ENCODE assay signal across 8 cellular contexts in the genomic region with DNA sequence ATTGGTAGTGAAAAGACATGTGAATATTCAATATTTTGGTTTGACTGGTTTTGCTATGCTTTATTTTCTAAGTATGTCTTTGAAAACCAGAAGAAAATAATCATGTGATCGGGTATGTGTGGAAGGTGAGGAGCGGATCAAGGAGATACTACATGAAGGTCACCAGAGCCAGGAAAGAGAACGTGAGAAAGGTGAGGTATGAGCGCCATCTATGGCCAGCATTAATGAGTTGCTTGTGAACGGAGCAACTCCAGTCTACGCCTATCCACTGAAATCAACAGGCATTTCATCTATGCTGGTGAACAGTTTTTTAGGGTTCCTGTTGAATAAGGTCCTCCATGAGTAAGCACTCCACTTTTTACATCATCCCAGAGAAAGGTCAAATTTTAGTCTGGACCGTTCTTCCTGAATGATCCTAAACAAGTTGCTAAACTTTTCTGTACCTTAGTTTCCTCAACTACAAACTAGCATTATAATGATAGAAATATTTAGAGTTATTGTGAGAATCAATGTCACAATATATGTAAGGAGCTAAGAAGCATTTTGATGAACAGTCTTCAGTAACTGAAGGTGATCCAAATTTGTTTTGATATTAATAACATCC.
DNase-seq lines count a peak whose midpoint lies in the region; ATAC-seq and TF ChIP-seq lines count a peak whose summit lies in the region.

No MANE protein-coding gene starts in this region.

- H3K4me1 Mint-ChIP-seq in activated CD4-positive, alpha-beta T cell treated with anti-CD3 and anti-CD28 coated beads, Interleukin-2, amount 10 ng/mL, durations not matched to agents 7 days and 5 days, result no peaks in the 10 kb centered on the region
- H3K4me1 Mint-ChIP-seq in type B pancreatic cell (ENCODE audit: unreplicated experiment), result no peaks in the 10 kb centered on the region

- no peaks in the 10 kb centered on the region for H3K9me3 Mint-ChIP-seq in activated CD4-positive, alpha-beta T cell treated with anti-CD3 and anti-CD28 coated beads, Interleukin-2, amount 10 ng/mL, durations not matched to agents 7 days and 5 days
- H3K9me3 Mint-ChIP-seq in type B pancreatic cell, result no peaks in the 10 kb centered on the region

- peak; percentile 87 for TF ChIP-seq CTCF in type B pancreatic cell (conservative IDR thresholded peaks at IDR 0.05)

- H3K36me3 Mint-ChIP-seq in activated CD4-positive, alpha-beta T cell treated with anti-CD3 and anti-CD28 coated beads, Interleukin-2, amount 10 ng/mL, durations not matched to agents 7 days and 5 days (ENCODE audit: low read depth), result no peaks in the 10 kb centered on the region
- no peaks in the 10 kb centered on the region for H3K36me3 Mint-ChIP-seq in type B pancreatic cell

- POLR2A ChIA-PET in activated CD4-positive, alpha-beta T cell treated with anti-CD3 and anti-CD28 coated beads, Interleukin-2, amount 10 ng/mL, durations not matched to agents 7 days and 5 days (lab: Charles Lee), result no interaction called here

- peak; percentile 10 for DNase-seq in activated CD4-positive, alpha-beta T cell treated with anti-CD3 and anti-CD28 coated beads, Interleukin-2, amount 10 ng/mL, durations not matched to agents 7 days and 5 days
- no peak for DNase-seq in activated CD4-positive, alpha-beta T cell treated with anti-CD3 and anti-CD28 coated beads, Interleukin-2, amount 50 U/mL, for 4 hours
- DNase-seq in NCI-H1694 (lab: John Stamatoyannopoulos, UW) (peak; percentile 3), UCSD-AML1 (lab: John Stamatoyannopoulos, UW; ENCODE audit: unreplicated experiment) (peak; percentile 14), hepatic stellate cell (ENCODE audit: low spot score) (peak; percentile 1), type B pancreatic cell (ENCODE audit: extremely low spot score, unreplicated experiment) (no peak)
- DNase-seq in activated CD8-positive, alpha-beta memory T cell treated with anti-CD3 and anti-CD28 coated beads, Interleukin-2, amount 50 U/mL, for 48 hours, result no peak

- H3K27ac Mint-ChIP-seq in activated CD4-positive, alpha-beta T cell treated with anti-CD3 and anti-CD28 coated beads, Interleukin-2, amount 10 ng/mL, durations not matched to agents 7 days and 5 days, result no peak overlapping the region
- no peak overlapping the region for H3K27ac Mint-ChIP-seq in type B pancreatic cell

- no peaks in the 10 kb centered on the region for H3K27me3 Mint-ChIP-seq in activated CD4-positive, alpha-beta T cell treated with anti-CD3 and anti-CD28 coated beads, Interleukin-2, amount 10 ng/mL, durations not matched to agents 7 days and 5 days
- H3K27me3 Mint-ChIP-seq in type B pancreatic cell, result no peaks in the 10 kb centered on the region

- H3K4me3 Mint-ChIP-seq in activated CD4-positive, alpha-beta T cell treated with anti-CD3 and anti-CD28 coated beads, Interleukin-2, amount 10 ng/mL, durations not matched to agents 7 days and 5 days, result no peak overlapping the region
- no peak overlapping the region for H3K4me3 Mint-ChIP-seq in type B pancreatic cell

- ATAC-seq in HG02885 (IDR thresholded peaks at IDR 0.05; ENCODE audit: poor library complexity, unreplicated experiment), result peak; percentile 75

- CTCF ChIA-PET in activated CD4-positive, alpha-beta T cell treated with anti-CD3 and anti-CD28 coated beads, Interleukin-2, amount 10 ng/mL, durations not matched to agents 7 days and 5 days (lab: Charles Lee), result no interaction called here

Comparison
In these comparisons a context has a peak if more than half of its experiments do, and no peak if none do; other contexts are left out.
1. DNase-seq: peak in activated CD4-positive, alpha-beta T cell treated with anti-CD3 and anti-CD28 coated beads, Interleukin-2, amount 10 ng/mL, durations not matched to agents 7 days and 5 days (single experiment), NCI-H1694 (single experiment), UCSD-AML1 (single experiment) and hepatic stellate cell (single experiment); none in activated CD4-positive, alpha-beta T cell treated with anti-CD3 and anti-CD28 coated beads, Interleukin-2, amount 50 U/mL, for 4 hours (0 of 2), type B pancreatic cell (single experiment) and activated CD8-positive, alpha-beta memory T cell treated with anti-CD3 and anti-CD28 coated beads, Interleukin-2, amount 50 U/mL, for 48 hours (single experiment).